Comparison of ENCODE assay signal across 29 cellular contexts in genomic region chr2:206515580-206515979, GRCh38.
A peak's percentile ranks its signal among the peaks of the same experiment; 100 is the strongest.
DNase-seq lines count a peak whose midpoint lies in the region; ATAC-seq, FAIRE-seq and TF ChIP-seq lines count a peak whose summit lies in the region.
"Had no signal": no experiment of that assay in that cellular context is flagged by ENCODE, and none has a peak within 500 bp of the region (broad histone marks: within the 10 kb centered on the region; RNA-seq: fewer than 3 reads in every experiment).

No MANE protein-coding gene starts in this region.

- H3K27me3 ChIP-seq in GM12878 (replicated peaks in 1 of 2; ENCODE audit: control insufficient read depth in 2 of 2, insufficient read depth in 2 of 2, low read length in 1 of 2) = no peaks in the 10 kb centered on the region; a peak in 1 of 4 replicates
- H3K27me3 ChIP-seq: SJSA1 had no signal

- peak; percentile 14 for FAIRE-seq in GM12892 (lab: Jason Lieb, UNC)
- no peak for FAIRE-seq in GM12878 (lab: Jason Lieb, UNC)
- FAIRE-seq: A549, GM12891, GM19239 had no signal

- H3K4me3 ChIP-seq in GM12878 = no peak overlapping the region
- H3K4me3 ChIP-seq: A549, GM23248, SJSA1 had no signal

- H3K9me3 ChIP-seq in GM12878 (replicated peaks; ENCODE audit: control insufficient read depth, insufficient read depth, low read length) = no peaks in the 10 kb centered on the region
- H3K9me3 ChIP-seq: A549, SJSA1 had no signal

- DNase-seq in GM12892 (ENCODE audit: insufficient read length) (no peak), GM12878 (ENCODE audit: low read depth, low spot score) (no peak), left ventricle myocardium superior (no peak), putamen (ENCODE audit: low spot score) (peak; percentile 35), NCI-H446 treated with DMSO at 0.1 percent for 48 hours (lab: John Stamatoyannopoulos, UW) (no peak), AG08396 (ENCODE audit: low spot score) (no peak)
- DNase-seq: C1 segment of cervical spinal cord; CD8-positive, alpha-beta T cell; DMS 273 treated with DMSO at 0.1 percent for 48 hours; DMS79; EL; GDM1; GM23248; H7; Karpas-422; NCI-H1092; NCI-H1436; NCI-H187; NCI-H2171 treated with DMSO at 0.1 percent for 48 hours; NCI-H345; NCI-H524; NCI-H748 treated with DMSO at 0.1 percent for 48 hours; NK-92 treated with Interleukin-12 subunit alpha and Interleukin-12 subunit beta, amount 100 ng/mL, for 24 hours; PC-3 had no signal

- CTCF ChIA-PET in GM12878 (lab: Yijun Ruan, JAX) = no interaction called here

- H3K36me3 ChIP-seq in GM12878 (ENCODE audit: control insufficient read depth in 2 of 2, insufficient read depth in 2 of 2, low read length in 1 of 2) = no peaks in the 10 kb centered on the region
- H3K36me3 ChIP-seq: SJSA1 had no signal

- BruUV-seq in GM12878 (replicated peaks; lab: Mats Ljungman, UMichigan) = no TSS peak

- TF ChIP-seq RAD21 in GM12878 (IDR thresholded peaks at IDR 0.05; ENCODE audit: insufficient read depth, low read depth, low read length) = no peak

- no peak overlapping the region for H3K4me2 ChIP-seq in GM12878 (ENCODE audit: control insufficient read depth, insufficient read depth)
- H3K4me2 ChIP-seq: A549 had no signal

- intact Hi-C loops in GM12878 (cut with micrococcal nuclease; ENCODE audit: unreplicated experiment) (no loop called here), left ventricle myocardium superior (cut with micrococcal nuclease) (no loop called here)

- no peak overlapping the region for H3K27ac ChIP-seq in GM12878 (ENCODE audit: control insufficient read depth, insufficient read depth)
- H3K27ac ChIP-seq: A549, GM23248, SJSA1 had no signal

- no peak for ATAC-seq in GM12878
- ATAC-seq in left ventricle myocardium superior = peak; percentile 79
- ATAC-seq in HG03432 (IDR thresholded peaks at IDR 0.05; ENCODE audit: unreplicated experiment) = no peak
- ATAC-seq: A549; CD8-positive, alpha-beta T cell; PC-3 had no signal

- TF ChIP-seq EP300 in GM12878 (IDR thresholded peaks at IDR 0.05; ENCODE audit: borderline replicate concordance in 1 of 2, control insufficient read depth in 1 of 2, low read depth in 2 of 2, low read length in 2 of 2) = no peak

- 17% methylated on average over 1 of the region's 1 CpG for WGBS in GM12878 (ENCODE audit: insufficient coverage, insufficient replicate concordance, low lambda C conversion rate, missing lambda C conversion rate)

- TF ChIP-seq POLR2A in GM12892 (IDR thresholded peaks at IDR 0.05; ENCODE audit: low read depth, low read length) (no peak), GM12878 (IDR thresholded peaks at IDR 0.05; ENCODE audit: low read depth, low read length) (no peak)

- RAD21 ChIA-PET in GM12878 (lab: Charles Lee; ENCODE audit: unreplicated experiment) = no interaction called here

- no peaks in the 10 kb centered on the region for H4K20me1 ChIP-seq in GM12878 (ENCODE audit: control insufficient read depth, insufficient read depth)

- POLR2A ChIA-PET in GM12878 (lab: Charles Lee) = interaction anchor here (1.8 kb wide), 1 partner anchor 47 kb away, joined by 8 read pairs; no protein-coding TSS in a partner anchor

- SMC1A ChIA-PET in GM12878 (lab: Charles Lee; ENCODE audit: uncharacterized antibody, unreplicated experiment) = interaction anchor here (0.8 to 2.3 kb wide), 5 partner anchors 11 to 33 kb away, joined by 3 to 6 read pairs (median 3); no protein-coding TSS in a partner anchor

- no peak overlapping the region for H3K9ac ChIP-seq in GM12878 (ENCODE audit: control insufficient read depth, insufficient read depth, low read length)
- H3K9ac ChIP-seq: GM23248 had no signal

- in situ Hi-C loops in GM12878 (cut with MboI) = no loop called here

- no peaks in the 10 kb centered on the region for H3K4me1 ChIP-seq in GM12878 (ENCODE audit: control insufficient read depth, insufficient read depth, low read length)
- H3K4me1 ChIP-seq: A549, SJSA1 had no signal

- no peaks in the 10 kb centered on the region for H3K79me2 ChIP-seq in GM12878 (ENCODE audit: control insufficient read depth, insufficient read depth, low read length)

- no peak for TF ChIP-seq CTCF in GM12878 (IDR thresholded peaks at IDR 0.05 in 2 of 3, conservative IDR thresholded peaks at IDR 0.05 in 1 of 3; ENCODE audit: control insufficient read depth in 2 of 3, extremely low read depth in 1 of 3, insufficient read depth in 1 of 3, low read depth in 3 of 3, low read length in 3 of 3)

- H2AFZ ChIP-seq in GM12878 (ENCODE audit: control insufficient read depth, low read depth, low read length) = no peak overlapping the region
- H2AFZ ChIP-seq: GM23248 had no signal

TF ChIP-seq in GM12878, 131 proteins besides CTCF, POLR2A, EP300 and RAD21:
- TF ChIP-seq IKZF2 (IDR thresholded peaks at IDR 0.05) (peak in 1 of 2 experiments; percentile 15; a peak in 1 of 4 replicates), SPI1 (IDR thresholded peaks at IDR 0.05; ENCODE audit: borderline replicate concordance, insufficient read depth, low read depth, low read length) (no peak), MEF2A (IDR thresholded peaks at IDR 0.05; ENCODE audit: insufficient read depth, low read depth, low read length) (0 out of 2 replicates have a peak, but pooled peaks have one; percentile 20), MEF2B (IDR thresholded peaks at IDR 0.05; ENCODE audit: partially characterized antibody, poor library complexity, severe bottlenecking) (peak; percentile 42), TBL1XR1 (IDR thresholded peaks at IDR 0.05; ENCODE audit: low read depth, low read length) (no peak), SIN3A (IDR thresholded peaks at IDR 0.05; ENCODE audit: low read depth, low read length) (no peak), ZNF622 (IDR thresholded peaks at IDR 0.05) (no peak)
